In the genomic region with DNA sequence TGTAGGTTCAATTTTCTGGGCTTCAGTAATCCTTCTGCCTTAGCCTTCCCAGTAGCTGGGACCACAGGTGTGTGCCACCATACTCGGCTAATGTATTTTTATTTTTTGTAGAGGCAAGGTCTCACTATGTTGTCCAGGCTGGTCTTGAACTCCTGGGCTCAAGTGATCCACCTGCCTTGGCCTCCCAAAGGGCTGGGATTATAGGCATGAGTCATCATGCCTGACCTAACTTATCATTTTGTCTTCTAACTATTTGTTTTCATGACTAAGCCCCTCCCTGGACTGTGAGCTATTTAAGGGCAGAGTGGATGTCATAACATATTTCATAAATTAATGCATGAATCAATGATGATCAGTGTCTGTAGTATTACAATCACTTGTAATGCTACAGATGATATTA, we compare ENCODE assay signal across 1 cellular context.
TF ChIP-seq lines count a peak whose summit lies in the region.

No MANE protein-coding gene starts in this region.

TF ChIP-seq in HEK293, 187 proteins besides CTCF, POLR2A, EP300 and RAD21 (continues in another document):
- TF ChIP-seq ZNF211 (tag by site-specific recombination; IDR thresholded peaks at IDR 0.05; ENCODE audit: low read depth) (no peak), KLF10 (tag by site-specific recombination; IDR thresholded peaks at IDR 0.05) (no peak), ZNF146 (tag by site-specific recombination; IDR thresholded peaks at IDR 0.05) (no peak), GLIS1 (tag by site-specific recombination; IDR thresholded peaks at IDR 0.05) (peak; percentile 87), ZNF677 (tag by site-specific recombination; IDR thresholded peaks at IDR 0.05) (no peak), ZNF169 (tag by site-specific recombination; IDR thresholded peaks at IDR 0.05) (no peak), ZNF239 (tag by site-specific recombination; IDR thresholded peaks at IDR 0.05) (peak; percentile 70; the same call in 1 of the 2 replicates), SP3 (tag by site-specific recombination; IDR thresholded peaks at IDR 0.05) (no peak), ZEB2 (tag by site-specific recombination; IDR thresholded peaks at IDR 0.05) (0 out of 2 replicates have a peak, but pooled peaks have one; percentile 38), ZNF624 (tag by site-specific recombination; IDR thresholded peaks at IDR 0.05) (no peak), KLF1 (tag by site-specific recombination; IDR thresholded peaks at IDR 0.05) (0 out of 2 replicates have a peak, but pooled peaks have one; percentile 10), ZNF175 (tag by site-specific recombination; IDR thresholded peaks at IDR 0.05) (no peak), ZNF391 (tag by site-specific recombination; IDR thresholded peaks at IDR 0.05; ENCODE audit: borderline replicate concordance, low read depth) (no peak), KLF16 (tag by site-specific recombination; IDR thresholded peaks at IDR 0.05) (no peak), ZNF335 (tag by site-specific recombination; conservative IDR thresholded peaks at IDR 0.05) (peak; percentile 39; the same call in 1 of the 2 replicates), ZNF473 (tag by site-specific recombination; IDR thresholded peaks at IDR 0.05) (0 out of 2 replicates have a peak, but pooled peaks have one; percentile 13), ZNF549 (tag by site-specific recombination; IDR thresholded peaks at IDR 0.05) (no peak), ZNF664 (tag by site-specific recombination; IDR thresholded peaks at IDR 0.05) (peak; percentile 32; the same call in 1 of the 2 replicates), OSR2 (tag by site-specific recombination; IDR thresholded peaks at IDR 0.05) (no peak), BCL11B (tag by site-specific recombination; IDR thresholded peaks at IDR 0.05; ENCODE audit: low read depth) (no peak), GLI2 (tag by site-specific recombination; IDR thresholded peaks at IDR 0.05; ENCODE audit: borderline replicate concordance, low read depth) (no peak), SP7 (tag by site-specific recombination; IDR thresholded peaks at IDR 0.05) (peak; percentile 81), ZNF768 (tag by site-specific recombination; IDR thresholded peaks at IDR 0.05) (no peak), ZNF514 (tag by site-specific recombination; IDR thresholded peaks at IDR 0.05) (no peak), ZNF423 (tag by site-specific recombination; IDR thresholded peaks at IDR 0.05) (no peak), ZNF585B (tag by site-specific recombination; IDR thresholded peaks at IDR 0.05) (peak; percentile 12; the same call in 1 of the 2 replicates), ZBTB1 (tag by site-specific recombination; IDR thresholded peaks at IDR 0.05) (no peak), BCL11A (tag by site-specific recombination; IDR thresholded peaks at IDR 0.05; ENCODE audit: low read depth) (0 out of 2 replicates have a peak, but pooled peaks have one; percentile 62), ZNF132 (tag by site-specific recombination; IDR thresholded peaks at IDR 0.05; ENCODE audit: borderline replicate concordance) (no peak), ZNF555 (tag by site-specific recombination; conservative IDR thresholded peaks at IDR 0.05) (no peak), ZNF701 (tag by site-specific recombination; IDR thresholded peaks at IDR 0.05) (no peak), SCRT1 (tag by site-specific recombination; IDR thresholded peaks at IDR 0.05; ENCODE audit: borderline replicate concordance) (no peak), ZNF629 (tag by site-specific recombination; IDR thresholded peaks at IDR 0.05) (peak; percentile 68), ZBTB8A (tag by site-specific recombination; IDR thresholded peaks at IDR 0.05) (peak; percentile 54; the same call in 1 of the 2 replicates), MEIS1 (CRISPR knock-in tag; IDR thresholded peaks at IDR 0.05; ENCODE audit: borderline replicate concordance) (no peak), ZNF248 (tag by site-specific recombination; IDR thresholded peaks at IDR 0.05) (no peak), ZNF791 (tag by site-specific recombination; IDR thresholded peaks at IDR 0.05) (no peak), ZNF302 (tag by site-specific recombination; IDR thresholded peaks at IDR 0.05; ENCODE audit: low read depth) (no peak), HOXA7 (CRISPR knock-in tag; IDR thresholded peaks at IDR 0.05; ENCODE audit: borderline replicate concordance) (no peak), ZNF138 (tag by site-specific recombination; IDR thresholded peaks at IDR 0.05; ENCODE audit: borderline replicate concordance) (no peak), PRDM1 (tag by site-specific recombination; IDR thresholded peaks at IDR 0.05) (no peak)
- TF ChIP-seq, protein P1, sequence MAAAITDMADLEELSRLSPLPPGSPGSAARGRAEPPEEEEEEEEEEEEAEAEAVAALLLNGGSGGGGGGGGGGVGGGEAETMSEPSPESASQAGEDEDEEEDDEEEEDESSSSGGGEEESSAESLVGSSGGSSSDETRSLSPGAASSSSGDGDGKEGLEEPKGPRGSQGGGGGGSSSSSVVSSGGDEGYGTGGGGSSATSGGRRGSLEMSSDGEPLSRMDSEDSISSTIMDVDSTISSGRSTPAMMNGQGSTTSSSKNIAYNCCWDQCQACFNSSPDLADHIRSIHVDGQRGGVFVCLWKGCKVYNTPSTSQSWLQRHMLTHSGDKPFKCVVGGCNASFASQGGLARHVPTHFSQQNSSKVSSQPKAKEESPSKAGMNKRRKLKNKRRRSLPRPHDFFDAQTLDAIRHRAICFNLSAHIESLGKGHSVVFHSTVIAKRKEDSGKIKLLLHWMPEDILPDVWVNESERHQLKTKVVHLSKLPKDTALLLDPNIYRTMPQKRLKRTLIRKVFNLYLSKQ (tag by site-specific recombination; IDR thresholded peaks at IDR 0.05; ENCODE audit: borderline replicate concordance), result no peak
- TF ChIP-seq, protein P2, sequence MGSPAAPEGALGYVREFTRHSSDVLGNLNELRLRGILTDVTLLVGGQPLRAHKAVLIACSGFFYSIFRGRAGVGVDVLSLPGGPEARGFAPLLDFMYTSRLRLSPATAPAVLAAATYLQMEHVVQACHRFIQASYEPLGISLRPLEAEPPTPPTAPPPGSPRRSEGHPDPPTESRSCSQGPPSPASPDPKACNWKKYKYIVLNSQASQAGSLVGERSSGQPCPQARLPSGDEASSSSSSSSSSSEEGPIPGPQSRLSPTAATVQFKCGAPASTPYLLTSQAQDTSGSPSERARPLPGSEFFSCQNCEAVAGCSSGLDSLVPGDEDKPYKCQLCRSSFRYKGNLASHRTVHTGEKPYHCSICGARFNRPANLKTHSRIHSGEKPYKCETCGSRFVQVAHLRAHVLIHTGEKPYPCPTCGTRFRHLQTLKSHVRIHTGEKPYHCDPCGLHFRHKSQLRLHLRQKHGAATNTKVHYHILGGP (tag by site-specific recombination; IDR thresholded peaks at IDR 0.05), result no peak
- TF ChIP-seq, protein P3, sequence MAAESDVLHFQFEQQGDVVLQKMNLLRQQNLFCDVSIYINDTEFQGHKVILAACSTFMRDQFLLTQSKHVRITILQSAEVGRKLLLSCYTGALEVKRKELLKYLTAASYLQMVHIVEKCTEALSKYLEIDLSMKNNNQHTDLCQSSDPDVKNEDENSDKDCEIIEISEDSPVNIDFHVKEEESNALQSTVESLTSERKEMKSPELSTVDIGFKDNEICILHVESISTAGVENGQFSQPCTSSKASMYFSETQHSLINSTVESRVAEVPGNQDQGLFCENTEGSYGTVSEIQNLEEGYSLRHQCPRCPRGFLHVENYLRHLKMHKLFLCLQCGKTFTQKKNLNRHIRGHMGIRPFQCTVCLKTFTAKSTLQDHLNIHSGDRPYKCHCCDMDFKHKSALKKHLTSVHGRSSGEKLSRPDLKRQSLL (tag by site-specific recombination; IDR thresholded peaks at IDR 0.05), result no peak
- TF ChIP-seq, protein P4, sequence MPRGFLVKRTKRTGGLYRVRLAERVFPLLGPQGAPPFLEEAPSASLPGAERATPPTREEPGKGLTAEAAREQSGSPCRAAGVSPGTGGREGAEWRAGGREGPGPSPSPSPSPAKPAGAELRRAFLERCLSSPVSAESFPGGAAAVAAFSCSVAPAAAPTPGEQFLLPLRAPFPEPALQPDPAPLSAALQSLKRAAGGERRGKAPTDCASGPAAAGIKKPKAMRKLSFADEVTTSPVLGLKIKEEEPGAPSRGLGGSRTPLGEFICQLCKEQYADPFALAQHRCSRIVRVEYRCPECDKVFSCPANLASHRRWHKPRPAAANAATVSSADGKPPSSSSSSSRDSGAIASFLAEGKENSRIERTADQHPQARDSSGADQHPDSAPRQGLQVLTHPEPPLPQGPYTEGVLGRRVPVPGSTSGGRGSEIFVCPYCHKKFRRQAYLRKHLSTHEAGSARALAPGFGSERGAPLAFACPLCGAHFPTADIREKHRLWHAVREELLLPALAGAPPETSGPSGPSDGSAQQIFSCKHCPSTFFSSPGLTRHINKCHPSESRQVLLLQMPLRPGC (tag by site-specific recombination; IDR thresholded peaks at IDR 0.05), result peak; percentile 45; the same call in 1 of the 2 replicates
- TF ChIP-seq, protein P5, sequence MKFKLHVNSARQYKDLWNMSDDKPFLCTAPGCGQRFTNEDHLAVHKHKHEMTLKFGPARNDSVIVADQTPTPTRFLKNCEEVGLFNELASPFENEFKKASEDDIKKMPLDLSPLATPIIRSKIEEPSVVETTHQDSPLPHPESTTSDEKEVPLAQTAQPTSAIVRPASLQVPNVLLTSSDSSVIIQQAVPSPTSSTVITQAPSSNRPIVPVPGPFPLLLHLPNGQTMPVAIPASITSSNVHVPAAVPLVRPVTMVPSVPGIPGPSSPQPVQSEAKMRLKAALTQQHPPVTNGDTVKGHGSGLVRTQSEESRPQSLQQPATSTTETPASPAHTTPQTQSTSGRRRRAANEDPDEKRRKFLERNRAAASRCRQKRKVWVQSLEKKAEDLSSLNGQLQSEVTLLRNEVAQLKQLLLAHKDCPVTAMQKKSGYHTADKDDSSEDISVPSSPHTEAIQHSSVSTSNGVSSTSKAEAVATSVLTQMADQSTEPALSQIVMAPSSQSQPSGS (tag by site-specific recombination; IDR thresholded peaks at IDR 0.05; ENCODE audit: low read depth), result 0 out of 2 replicates have a peak, but pooled peaks have one; percentile 38
- TF ChIP-seq, protein P6, sequence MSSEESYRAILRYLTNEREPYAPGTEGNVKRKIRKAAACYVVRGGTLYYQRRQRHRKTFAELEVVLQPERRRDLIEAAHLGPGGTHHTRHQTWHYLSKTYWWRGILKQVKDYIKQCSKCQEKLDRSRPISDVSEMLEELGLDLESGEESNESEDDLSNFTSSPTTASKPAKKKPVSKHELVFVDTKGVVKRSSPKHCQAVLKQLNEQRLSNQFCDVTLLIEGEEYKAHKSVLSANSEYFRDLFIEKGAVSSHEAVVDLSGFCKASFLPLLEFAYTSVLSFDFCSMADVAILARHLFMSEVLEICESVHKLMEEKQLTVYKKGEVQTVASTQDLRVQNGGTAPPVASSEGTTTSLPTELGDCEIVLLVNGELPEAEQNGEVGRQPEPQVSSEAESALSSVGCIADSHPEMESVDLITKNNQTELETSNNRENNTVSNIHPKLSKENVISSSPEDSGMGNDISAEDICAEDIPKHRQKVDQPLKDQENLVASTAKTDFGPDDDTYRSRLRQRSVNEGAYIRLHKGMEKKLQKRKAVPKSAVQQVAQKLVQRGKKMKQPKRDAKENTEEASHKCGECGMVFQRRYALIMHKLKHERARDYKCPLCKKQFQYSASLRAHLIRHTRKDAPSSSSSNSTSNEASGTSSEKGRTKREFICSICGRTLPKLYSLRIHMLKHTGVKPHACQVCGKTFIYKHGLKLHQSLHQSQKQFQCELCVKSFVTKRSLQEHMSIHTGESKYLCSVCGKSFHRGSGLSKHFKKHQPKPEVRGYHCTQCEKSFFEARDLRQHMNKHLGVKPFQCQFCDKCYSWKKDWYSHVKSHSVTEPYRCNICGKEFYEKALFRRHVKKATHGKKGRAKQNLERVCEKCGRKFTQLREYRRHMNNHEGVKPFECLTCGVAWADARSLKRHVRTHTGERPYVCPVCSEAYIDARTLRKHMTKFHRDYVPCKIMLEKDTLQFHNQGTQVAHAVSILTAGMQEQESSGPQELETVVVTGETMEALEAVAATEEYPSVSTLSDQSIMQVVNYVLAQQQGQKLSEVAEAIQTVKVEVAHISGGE (tag by site-specific recombination; conservative IDR thresholded peaks at IDR 0.05; ENCODE audit: low read depth), result no peak
- TF ChIP-seq, protein P7, sequence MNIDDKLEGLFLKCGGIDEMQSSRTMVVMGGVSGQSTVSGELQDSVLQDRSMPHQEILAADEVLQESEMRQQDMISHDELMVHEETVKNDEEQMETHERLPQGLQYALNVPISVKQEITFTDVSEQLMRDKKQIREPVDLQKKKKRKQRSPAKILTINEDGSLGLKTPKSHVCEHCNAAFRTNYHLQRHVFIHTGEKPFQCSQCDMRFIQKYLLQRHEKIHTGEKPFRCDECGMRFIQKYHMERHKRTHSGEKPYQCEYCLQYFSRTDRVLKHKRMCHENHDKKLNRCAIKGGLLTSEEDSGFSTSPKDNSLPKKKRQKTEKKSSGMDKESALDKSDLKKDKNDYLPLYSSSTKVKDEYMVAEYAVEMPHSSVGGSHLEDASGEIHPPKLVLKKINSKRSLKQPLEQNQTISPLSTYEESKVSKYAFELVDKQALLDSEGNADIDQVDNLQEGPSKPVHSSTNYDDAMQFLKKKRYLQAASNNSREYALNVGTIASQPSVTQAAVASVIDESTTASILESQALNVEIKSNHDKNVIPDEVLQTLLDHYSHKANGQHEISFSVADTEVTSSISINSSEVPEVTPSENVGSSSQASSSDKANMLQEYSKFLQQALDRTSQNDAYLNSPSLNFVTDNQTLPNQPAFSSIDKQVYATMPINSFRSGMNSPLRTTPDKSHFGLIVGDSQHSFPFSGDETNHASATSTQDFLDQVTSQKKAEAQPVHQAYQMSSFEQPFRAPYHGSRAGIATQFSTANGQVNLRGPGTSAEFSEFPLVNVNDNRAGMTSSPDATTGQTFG (tag by site-specific recombination; IDR thresholded peaks at IDR 0.05; ENCODE audit: borderline replicate concordance), result no peak
- TF ChIP-seq, protein P8, sequence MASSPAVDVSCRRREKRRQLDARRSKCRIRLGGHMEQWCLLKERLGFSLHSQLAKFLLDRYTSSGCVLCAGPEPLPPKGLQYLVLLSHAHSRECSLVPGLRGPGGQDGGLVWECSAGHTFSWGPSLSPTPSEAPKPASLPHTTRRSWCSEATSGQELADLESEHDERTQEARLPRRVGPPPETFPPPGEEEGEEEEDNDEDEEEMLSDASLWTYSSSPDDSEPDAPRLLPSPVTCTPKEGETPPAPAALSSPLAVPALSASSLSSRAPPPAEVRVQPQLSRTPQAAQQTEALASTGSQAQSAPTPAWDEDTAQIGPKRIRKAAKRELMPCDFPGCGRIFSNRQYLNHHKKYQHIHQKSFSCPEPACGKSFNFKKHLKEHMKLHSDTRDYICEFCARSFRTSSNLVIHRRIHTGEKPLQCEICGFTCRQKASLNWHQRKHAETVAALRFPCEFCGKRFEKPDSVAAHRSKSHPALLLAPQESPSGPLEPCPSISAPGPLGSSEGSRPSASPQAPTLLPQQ (tag by site-specific recombination; IDR thresholded peaks at IDR 0.05), result no peak
